ENCODE assay signal across 1 cellular context in genomic region chr20:51739722-51740249, GRCh38.
TF ChIP-seq lines count a peak whose summit lies in the region.

No MANE protein-coding gene starts in this region.

TF ChIP-seq in HepG2, 621 proteins besides CTCF, POLR2A, EP300 and RAD21 (continued from another document and continues in another):
- TF ChIP-seq ARID5B (CRISPR knock-in tag; IDR thresholded peaks at IDR 0.05) (peak; percentile 61; the same call in 1 of the 2 replicates), ZNF501 (CRISPR knock-in tag; IDR thresholded peaks at IDR 0.05) (peak; percentile 68), MTA1 (CRISPR knock-in tag; IDR thresholded peaks at IDR 0.05; ENCODE audit: borderline replicate concordance) (no peak; the same call in 1 of the 2 replicates), ZC3H4 (CRISPR knock-in tag; IDR thresholded peaks at IDR 0.05; ENCODE audit: borderline replicate concordance) (no peak), POGZ (CRISPR knock-in tag; IDR thresholded peaks at IDR 0.05) (peak; percentile 63), PHB2 (IDR thresholded peaks at IDR 0.05; ENCODE audit: partially characterized antibody) (no peak), ZGPAT (CRISPR knock-in tag; IDR thresholded peaks at IDR 0.05) (no peak), SOX13 (IDR thresholded peaks at IDR 0.05) (no peak), SOX13 (CRISPR knock-in tag; conservative IDR thresholded peaks at IDR 0.05 in 1 of 2, IDR thresholded peaks at IDR 0.05 in 1 of 2) (peak in 1 of 2 experiments; percentile 41; a peak in 2 of 4 replicates), POLR2G (IDR thresholded peaks at IDR 0.05; ENCODE audit: low read depth, low read length) (no peak), HMGXB4 (CRISPR knock-in tag; IDR thresholded peaks at IDR 0.05; ENCODE audit: borderline replicate concordance in 1 of 2, low read depth in 1 of 2) (0 out of 4 replicates have a peak, but pooled peaks of 1 of the 2 experiments have one; percentile 26), ZFP1 (CRISPR knock-in tag; IDR thresholded peaks at IDR 0.05) (no peak), DNMT3B (CRISPR knock-in tag; conservative IDR thresholded peaks at IDR 0.05) (no peak), ZBTB42 (CRISPR knock-in tag; IDR thresholded peaks at IDR 0.05) (no peak), SALL1 (CRISPR knock-in tag; IDR thresholded peaks at IDR 0.05) (peak; percentile 58), ARID4A (CRISPR knock-in tag; IDR thresholded peaks at IDR 0.05; ENCODE audit: borderline replicate concordance) (no peak), PRDM4 (CRISPR knock-in tag; IDR thresholded peaks at IDR 0.05; ENCODE audit: borderline replicate concordance) (no peak), ZNF678 (CRISPR knock-in tag; IDR thresholded peaks at IDR 0.05) (0 out of 2 replicates have a peak, but pooled peaks have one; percentile 59), ASH2L (IDR thresholded peaks at IDR 0.05; ENCODE audit: insufficient read length, low read depth, low read length) (peak; percentile 13), HES4 (CRISPR knock-in tag; IDR thresholded peaks at IDR 0.05; ENCODE audit: borderline replicate concordance) (no peak), ZFP91 (CRISPR knock-in tag; IDR thresholded peaks at IDR 0.05; ENCODE audit: borderline replicate concordance) (no peak; the same call in 1 of the 2 replicates), KDM5B (CRISPR knock-in tag; IDR thresholded peaks at IDR 0.05; ENCODE audit: borderline replicate concordance) (no peak), DRAP1 (CRISPR knock-in tag; IDR thresholded peaks at IDR 0.05) (no peak), ESRRA (CRISPR knock-in tag; IDR thresholded peaks at IDR 0.05; ENCODE audit: low read depth) (no peak), GPN1 (CRISPR knock-in tag; IDR thresholded peaks at IDR 0.05; ENCODE audit: borderline replicate concordance) (no peak), HINFP (CRISPR knock-in tag; IDR thresholded peaks at IDR 0.05; ENCODE audit: low read depth) (no peak), ZNF672 (CRISPR knock-in tag; IDR thresholded peaks at IDR 0.05) (no peak), ZNF253 (CRISPR knock-in tag; IDR thresholded peaks at IDR 0.05; ENCODE audit: borderline replicate concordance) (no peak), HNF1B (CRISPR knock-in tag; IDR thresholded peaks at IDR 0.05) (peak; percentile 56; the same call in 1 of the 2 replicates), ZMYM2 (CRISPR knock-in tag; IDR thresholded peaks at IDR 0.05) (0 out of 2 replicates have a peak, but pooled peaks have one; percentile 61), ZNF333 (CRISPR knock-in tag; IDR thresholded peaks at IDR 0.05; ENCODE audit: borderline replicate concordance) (no peak), ZNF776 (CRISPR knock-in tag; IDR thresholded peaks at IDR 0.05) (no peak), REXO4 (CRISPR knock-in tag; IDR thresholded peaks at IDR 0.05; ENCODE audit: borderline replicate concordance) (no peak), RCOR2 (CRISPR knock-in tag; IDR thresholded peaks at IDR 0.05) (0 out of 2 replicates have a peak, but pooled peaks have one; percentile 55), FOXP1 (IDR thresholded peaks at IDR 0.05) (no peak), FOXP1 (CRISPR knock-in tag; IDR thresholded peaks at IDR 0.05) (peak; percentile 58; the same call in 1 of the 2 replicates), GATAD2A (CRISPR knock-in tag; IDR thresholded peaks at IDR 0.05) (peak; percentile 32; the same call in 1 of the 2 replicates), MEF2D (CRISPR knock-in tag; IDR thresholded peaks at IDR 0.05) (0 out of 2 replicates have a peak, but pooled peaks have one; percentile 46), FOXO1 (CRISPR knock-in tag; IDR thresholded peaks at IDR 0.05) (no peak), GATAD1 (CRISPR knock-in tag; IDR thresholded peaks at IDR 0.05) (no peak), ZMYM3 (CRISPR knock-in tag; IDR thresholded peaks at IDR 0.05) (peak; percentile 98), ZNF460 (CRISPR knock-in tag; IDR thresholded peaks at IDR 0.05; ENCODE audit: borderline replicate concordance) (peak; percentile 87), MAFF (IDR thresholded peaks at IDR 0.05; ENCODE audit: low read depth, low read length) (no peak), ZNF230 (CRISPR knock-in tag; IDR thresholded peaks at IDR 0.05) (no peak), GLI4 (CRISPR knock-in tag; IDR thresholded peaks at IDR 0.05; ENCODE audit: borderline replicate concordance) (no peak), ZFYVE20 (CRISPR knock-in tag; IDR thresholded peaks at IDR 0.05; ENCODE audit: borderline replicate concordance, low read depth) (no peak)
